ENCODE assay signal across 8 cellular contexts in genomic region chr19:11293468-11294389, GRCh38. TPM values are rescaled to one million over a fixed set of nuclear protein-coding genes. Genes with fewer than 3 reads are reported as not detected.
A peak's percentile ranks its signal among the peaks of the same experiment; 100 is the strongest.
DNase-seq lines count a peak whose midpoint lies in the region; ATAC-seq and TF ChIP-seq lines count a peak whose summit lies in the region.

No MANE protein-coding gene starts in this region.

- H3K27ac ChIP-seq in AG04450 (ENCODE audit: low read depth, low read length) (peak overlapping the region; percentile 21), psoas muscle (peak overlapping the region; percentile 21), urinary bladder (ENCODE audit: low read depth) (peak overlapping the region; percentile 67)

- DNase-seq in AG04450 (ENCODE audit: low read depth, low spot score) (peak; percentile 72), NCI-H146 (lab: John Stamatoyannopoulos, UW) (peak; percentile 88), T-helper 1 cell (peak; percentile 51 to 83 (median 66)), amygdala (lab: John Stamatoyannopoulos, UW) (peak in 55 of 56 donors; percentile 41 to 93 (median 80)), left ventricle myocardium superior (peak; percentile 98), psoas muscle (peak; percentile 95)

- H3K4me3 ChIP-seq in AG04450 (ENCODE audit: low read depth, low read length), result peak overlapping the region; percentile 45
- H3K4me3 ChIP-seq in psoas muscle, result peak overlapping the region; percentile 34
- H3K4me3 ChIP-seq in urinary bladder (ENCODE audit: low read depth, low read length), result no peak overlapping the region

- no peaks in the 10 kb centered on the region for H3K27me3 ChIP-seq in AG04450 (ENCODE audit: control insufficient read depth, insufficient read depth, low read length)
- H3K27me3 ChIP-seq in psoas muscle (ENCODE audit: insufficient read depth in 3 of 3, low read length in 2 of 3), result peaks cover 0 to 39% (median 1%) of the 10 kb centered on the region in 3 donors

- peak; percentile 97 for TF ChIP-seq CTCF in AG04450 (IDR thresholded peaks at IDR 0.05; ENCODE audit: low read depth, low read length)
- TF ChIP-seq CTCF in psoas muscle (IDR thresholded peaks at IDR 0.05), result peak; percentile 90

- CTCF ChIA-PET in AG04450 (lab: Charles Lee), result interaction anchor here (0.6 to 2.3 kb wide), 41 partner anchors 9 to 442 kb away, joined by 3 to 21 read pairs (median 5); partner anchors contain the start of genes CCDC159, ELAVL3, EPOR and ODAD3

- POLR2A ChIA-PET in AG04450 (lab: Yijun Ruan, JAX), result interaction anchor here (0.7 to 1.0 kb wide), 7 partner anchors 24 to 189 kb away, joined by 3 to 13 read pairs (median 6); partner anchors contain the start of genes RAB3D and SWSAP1

- H3K4me1 ChIP-seq in psoas muscle (no peaks in the 10 kb centered on the region), urinary bladder (ENCODE audit: insufficient read depth) (no peaks in the 10 kb centered on the region)

- intact Hi-C loops in left ventricle myocardium superior (cut with micrococcal nuclease) (no loop called here), psoas muscle (cut with DNase I) (loop anchor here (2.0 to 10.0 kb wide), 5 partner anchors 154 to 293 kb away; partner anchors contain the start of gene ELAVL3 (in 1 of the 2))

- H3K9me3 ChIP-seq in AG04450 (ENCODE audit: control insufficient read depth, insufficient read depth, low read length), result no peaks in the 10 kb centered on the region
- no peaks in the 10 kb centered on the region for H3K9me3 ChIP-seq in psoas muscle

- no peaks in the 10 kb centered on the region for H3K36me3 ChIP-seq in psoas muscle (ENCODE audit: insufficient read depth in 1 of 2, low read depth in 1 of 2)
- no peaks in the 10 kb centered on the region for H3K36me3 ChIP-seq in urinary bladder (ENCODE audit: insufficient read depth)

- 2 to 6% (median 4%) methylated on average over 30 to 41 of the region's 41 CpGs for WGBS in psoas muscle, 3 donors
- WGBS in urinary bladder, result 4% methylated on average over 41 of the region's 41 CpGs

- ATAC-seq in GM19324 (IDR thresholded peaks at IDR 0.05; ENCODE audit: low FRiP score, unreplicated experiment), result peak; percentile 53
- ATAC-seq in left ventricle myocardium superior, result peak; percentile 98
- ATAC-seq in psoas muscle, result peak; percentile 93 to 96 (median 94)

RNA-seq across cellular contexts. Expression of gene TSPAN16, which starts 2.2 kb away (rescaled TPM):
- polyA plus RNA-seq in AG04450 (2011; rRNA removed) (not detected in 2 replicates), psoas muscle (not detected), urinary bladder (not detected)
- not detected in 2 replicates for polyA minus RNA-seq in AG04450 (2011; rRNA and poly(A)+ RNA removed)
- total RNA-seq in left ventricle myocardium superior (not detected), psoas muscle (not detected), urinary bladder (not detected)

RNA-seq across cellular contexts. Expression of gene DOCK6, which starts 31.4 kb away (rescaled TPM):
- polyA plus RNA-seq in AG04450 (2011; rRNA removed) (8.9 and 14.0 TPM in 2 replicates), psoas muscle (10 to 100 TPM in 2 of 3 donors, 1 to 10 TPM in 1; 8.7 to 16.0 (median 11.4) TPM), urinary bladder (30.6 TPM)
- polyA minus RNA-seq in AG04450 (2011; rRNA and poly(A)+ RNA removed), result 12.6 and 19.7 TPM in 2 replicates
- total RNA-seq in left ventricle myocardium superior (39.6 TPM), psoas muscle (10 to 100 TPM; 14.5 to 27.1 (median 17.8) TPM), urinary bladder (20.7 TPM)

RNA-seq across cellular contexts. Expression of gene RAB3D, which starts 45.7 kb away (rescaled TPM):
- polyA plus RNA-seq in AG04450 (2011; rRNA removed), result 15.6 and 17.0 TPM in 2 replicates
- polyA minus RNA-seq in AG04450 (2011; rRNA and poly(A)+ RNA removed), result 50.1 and 73.3 TPM in 2 replicates
- 8.1 TPM for total RNA-seq in left ventricle myocardium superior
- total RNA-seq in psoas muscle, result 1 to 10 TPM; 4.0 to 5.6 (median 4.3) TPM
- 1 to 10 TPM; 1.1 to 1.6 (median 1.4) TPM for polyA plus RNA-seq in psoas muscle
- 13.4 TPM for total RNA-seq in urinary bladder
- polyA plus RNA-seq in urinary bladder, result 12.4 TPM

RNA-seq across cellular contexts. Expression of gene TMEM205, which starts 52.3 kb away (rescaled TPM):
- polyA plus RNA-seq in AG04450 (2011; rRNA removed) (71.9 and 90.6 TPM in 2 replicates), psoas muscle (10 to 100 TPM; 63.0 to 95.1 (median 90.4) TPM), urinary bladder (144 TPM)
- polyA minus RNA-seq in AG04450 (2011; rRNA and poly(A)+ RNA removed), result 49.4 and 55.9 TPM in 2 replicates
- total RNA-seq in left ventricle myocardium superior (89.8 TPM), psoas muscle (10 to 100 TPM; 65.9 to 81.6 (median 70.5) TPM), urinary bladder (63.8 TPM)

RNA-seq across cellular contexts. Expression of gene CCDC159, which starts 52.6 kb away (rescaled TPM):
- 12.1 and 14.6 TPM in 2 replicates for polyA plus RNA-seq in AG04450 (2011; rRNA removed)
- polyA minus RNA-seq in AG04450 (2011; rRNA and poly(A)+ RNA removed), result 7.5 and 14.5 TPM in 2 replicates
- total RNA-seq in left ventricle myocardium superior, result 20.9 TPM
- 1 to 10 TPM; 2.4 to 9.2 (median 4.9) TPM for total RNA-seq in psoas muscle
- polyA plus RNA-seq in psoas muscle, result 1 to 10 TPM; 2.7 to 5.9 (median 5.3) TPM
- total RNA-seq in urinary bladder, result 14.3 TPM
- polyA plus RNA-seq in urinary bladder, result 29.0 TPM
